24 cellular contexts compared by ENCODE assay signal in genomic region chr7:151377406-151377805, GRCh38. TPM values are rescaled to one million over a fixed set of nuclear protein-coding genes. Genes with fewer than 3 reads are reported as not detected.
"Had no signal": no experiment of that assay in that cellular context is flagged by ENCODE, and none has a peak within 500 bp of the region (broad histone marks: within the 10 kb centered on the region; RNA-seq: fewer than 3 reads in every experiment).

No MANE protein-coding gene starts in this region.

- H3K4me2 ChIP-seq: neural progenitor cell had no signal

- H2AFZ ChIP-seq: neural progenitor cell had no signal

- H3K9me3 ChIP-seq: ovary, suprapubic skin, transverse colon had no signal

- H3K36me3 Mint-ChIP-seq: activated naive CD8-positive, alpha-beta T cell treated with anti-CD3 and anti-CD28 coated beads for 36 hours had no signal

- H3K9ac ChIP-seq: neural progenitor cell had no signal

- H3K36me3 ChIP-seq: neural progenitor cell, ovary, WERI-Rb-1 had no signal

- ATAC-seq: left lobe of liver had no signal

- H3K27ac Mint-ChIP-seq: activated naive CD8-positive, alpha-beta T cell treated with anti-CD3 and anti-CD28 coated beads for 36 hours; activated T-helper 1 cell treated with anti-CD3 and anti-CD28 coated beads, Interleukin-12 subunit alpha, Interleukin-12 subunit beta, Interleukin-2, Interleukin-4 antibody, amounts not matched to agents 30 ng/mL and 10 ng/mL and 1 ng/mL, durations not matched to agents 14 hours and 24 hours and 36 hours; neural progenitor cell; stimulated activated naive CD8-positive, alpha-beta T cell treated with anti-CD3 and anti-CD28 coated beads, Interleukin-15, Interleukin-2, amounts not matched to agents 100 ng/mL and 50 ng/mL, for 24 hours had no signal

- DNase-seq: activated CD4-positive, alpha-beta T cell treated with anti-CD3 and anti-CD28 coated beads for 1 hour; activated CD4-positive, alpha-beta T cell treated with anti-CD3 and anti-CD28 coated beads, Interleukin-2, amount 50 U/mL, for 4 hours; activated gamma-delta T cell treated with Interleukin-2 at 50 U/mL for 16 hours; activated naive CD8-positive, alpha-beta T cell treated with anti-CD3 and anti-CD28 coated beads for 36 hours; amniotic stem cell; foreskin fibroblast; hippocampal formation; midbrain; SW 1271; transverse colon; WERI-Rb-1 had no signal

- H3K27ac ChIP-seq: cardiac muscle cell, dorsolateral prefrontal cortex, epithelial cell of prostate, neural progenitor cell, ovary, suprapubic skin, transverse colon, WERI-Rb-1 had no signal

- H3K4me3 Mint-ChIP-seq: activated naive CD8-positive, alpha-beta T cell treated with anti-CD3 and anti-CD28 coated beads for 36 hours; activated T-helper 1 cell treated with anti-CD3 and anti-CD28 coated beads, Interleukin-12 subunit alpha, Interleukin-12 subunit beta, Interleukin-2, Interleukin-4 antibody, amounts not matched to agents 30 ng/mL and 10 ng/mL and 1 ng/mL, durations not matched to agents 14 hours and 24 hours and 36 hours; neural progenitor cell; stimulated activated naive CD8-positive, alpha-beta T cell treated with anti-CD3 and anti-CD28 coated beads, Interleukin-15, Interleukin-2, amounts not matched to agents 100 ng/mL and 50 ng/mL, for 24 hours had no signal

- H3K9me3 Mint-ChIP-seq: activated naive CD8-positive, alpha-beta T cell treated with anti-CD3 and anti-CD28 coated beads for 36 hours; activated T-helper 1 cell treated with anti-CD3 and anti-CD28 coated beads, Interleukin-12 subunit alpha, Interleukin-12 subunit beta, Interleukin-2, Interleukin-4 antibody, amounts not matched to agents 30 ng/mL and 10 ng/mL and 1 ng/mL, durations not matched to agents 14 hours and 24 hours and 36 hours; neural progenitor cell; stimulated activated naive CD8-positive, alpha-beta T cell treated with anti-CD3 and anti-CD28 coated beads, Interleukin-15, Interleukin-2, amounts not matched to agents 100 ng/mL and 50 ng/mL, for 24 hours had no signal

- H3K4me3 ChIP-seq: cardiac muscle cell, dorsolateral prefrontal cortex, neural progenitor cell, ovary, suprapubic skin, transverse colon had no signal

RNA-seq across cellular contexts. Expression of gene WDR86, which starts 32.4 kb away (rescaled TPM):
- total RNA-seq: activated CD8-positive, alpha-beta memory T cell treated with anti-CD3 and anti-CD28 coated beads for 36 hours; activated naive CD8-positive, alpha-beta T cell treated with anti-CD3 and anti-CD28 coated beads for 36 hours; activated T-helper 1 cell treated with anti-CD3 and anti-CD28 coated beads, Interleukin-12 subunit alpha, Interleukin-12 subunit beta, Interleukin-2, Interleukin-4 antibody, amounts not matched to agents 30 ng/mL and 10 ng/mL and 1 ng/mL, durations not matched to agents 14 hours and 24 hours and 36 hours; lung microvascular endothelial cell; T-helper 2 cell treated with Interferon-gamma antibody and Interleukin-4, amounts not matched to agents 100 ng/mL and 5 ng/mL, for 36 hours had no signal
- polyA plus RNA-seq: keratinocyte had no signal
